In the genomic region with DNA sequence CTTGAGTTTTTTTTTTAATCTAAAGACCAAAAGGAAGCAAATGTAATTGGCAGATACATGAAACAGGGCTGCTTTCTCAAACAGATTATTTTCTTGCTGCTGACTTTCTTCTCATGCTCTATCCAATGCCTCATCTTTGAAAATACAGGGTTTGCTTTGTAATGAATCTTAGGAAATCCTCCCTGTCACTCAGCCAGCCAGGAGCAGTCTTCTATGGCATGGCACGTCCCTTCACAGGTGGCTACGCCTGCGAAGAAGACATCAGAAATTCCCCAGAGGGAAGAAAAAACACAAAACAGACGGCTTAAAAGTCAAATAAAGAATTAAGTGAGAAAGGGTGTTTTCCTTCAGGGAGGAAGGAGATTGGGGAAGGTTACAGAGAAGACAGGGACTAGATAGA, we compare ENCODE assay signal across 26 cellular contexts.
"Had no signal": no experiment of that assay in that cellular context is flagged by ENCODE, and none has a peak within 500 bp of the region (broad histone marks: within the 10 kb centered on the region; RNA-seq: fewer than 3 reads in every experiment).

No MANE protein-coding gene starts in this region.

- H3K27ac Mint-ChIP-seq: activated CD8-positive, alpha-beta T cell treated with anti-CD3 and anti-CD28 coated beads for 36 hours; activated naive CD8-positive, alpha-beta T cell treated with anti-CD3 and anti-CD28 coated beads, Interleukin-2, amount 10 ng/mL, durations not matched to agents 7 days and 5 days; activated T-cell treated with anti-CD3 and anti-CD28 coated beads, Interleukin-2, amount 50 U/mL, for 72 hours; activated T-helper 2 cell treated with anti-CD3 and anti-CD28 coated beads, Interferon-gamma antibody, Interleukin-2, Interleukin-4, amounts not matched to agents 10 μg/mL and 5 μg/mL and 100 μg/mL, durations not matched to agents 14 hours and 24 hours and 36 hours had no signal

- H3K36me3 ChIP-seq: adrenal gland, SJCRH30 had no signal

- DNase-seq: activated CD4-positive, alpha-beta T cell treated with anti-CD3 and anti-CD28 coated beads for 4 hours; activated CD8-positive, alpha-beta memory T cell treated with anti-CD3 and anti-CD28 coated beads, Interleukin-2, amount 50 U/mL, for 4 hours; activated CD8-positive, alpha-beta T cell treated with anti-CD3 and anti-CD28 coated beads for 36 hours; activated gamma-delta T cell treated with Interleukin-2 at 50 U/mL for 16 hours; activated naive CD4-positive, alpha-beta T cell treated with anti-CD3 and anti-CD28 coated beads, Interleukin-2, amount 50 U/mL, for 16 hours; activated naive CD8-positive, alpha-beta T cell treated with anti-CD3 and anti-CD28 coated beads, Interleukin-2, amount 10 ng/mL, durations not matched to agents 7 days and 5 days; activated T-cell treated with anti-CD3 and anti-CD28 coated beads, Interleukin-2, amount 50 U/mL, for 72 hours; adrenal gland; anterior cingulate cortex; cerebellar nuclear complex; NCI-H1048; NCI-H1417; NCI-H1930; NCI-H2171; NCI-H226; NCI-H526; NCI-H82; OCI-M1; RPMI8226; SJCRH30; SK-N-SH; T-helper 1 cell had no signal

- ATAC-seq: activated CD4-positive, CD25-positive, alpha-beta regulatory T cell treated with anti-CD3 and anti-CD28 coated beads, Interleukin-2, amount 50 U/mL, for 24 hours; activated CD8-positive, alpha-beta T cell treated with anti-CD3 and anti-CD28 coated beads for 36 hours; activated T-cell treated with anti-CD3 and anti-CD28 coated beads, Interleukin-2, amount 50 U/mL, for 72 hours; Panc1; Right ventricle myocardium inferior had no signal

- H3K4me1 Mint-ChIP-seq: activated naive CD8-positive, alpha-beta T cell treated with anti-CD3 and anti-CD28 coated beads, Interleukin-2, amount 10 ng/mL, durations not matched to agents 7 days and 5 days had no signal

- H3K9ac ChIP-seq: SK-N-SH had no signal

- H3K9me2 ChIP-seq: SK-N-SH had no signal

- H3K27ac ChIP-seq: adrenal gland, SJCRH30 had no signal

- H3K27me3 Mint-ChIP-seq: activated CD8-positive, alpha-beta T cell treated with anti-CD3 and anti-CD28 coated beads for 36 hours had no signal

- H3K36me3 Mint-ChIP-seq: activated naive CD8-positive, alpha-beta T cell treated with anti-CD3 and anti-CD28 coated beads, Interleukin-2, amount 10 ng/mL, durations not matched to agents 7 days and 5 days had no signal

- H3K4me3 ChIP-seq: adrenal gland, SJCRH30 had no signal

- H3K4me1 ChIP-seq: adrenal gland, SJCRH30 had no signal

- H3K4me2 ChIP-seq: SK-N-SH had no signal

- H3K4me3 Mint-ChIP-seq: activated CD8-positive, alpha-beta T cell treated with anti-CD3 and anti-CD28 coated beads for 36 hours; activated naive CD8-positive, alpha-beta T cell treated with anti-CD3 and anti-CD28 coated beads, Interleukin-2, amount 10 ng/mL, durations not matched to agents 7 days and 5 days; activated T-cell treated with anti-CD3 and anti-CD28 coated beads, Interleukin-2, amount 50 U/mL, for 72 hours had no signal

- H3K9me3 Mint-ChIP-seq: activated CD8-positive, alpha-beta T cell treated with anti-CD3 and anti-CD28 coated beads for 36 hours; activated naive CD8-positive, alpha-beta T cell treated with anti-CD3 and anti-CD28 coated beads, Interleukin-2, amount 10 ng/mL, durations not matched to agents 7 days and 5 days; activated T-helper 2 cell treated with anti-CD3 and anti-CD28 coated beads, Interferon-gamma antibody, Interleukin-2, Interleukin-4, amounts not matched to agents 10 μg/mL and 5 μg/mL and 100 μg/mL, durations not matched to agents 14 hours and 24 hours and 36 hours had no signal

- H3K9me3 ChIP-seq: adrenal gland, SJCRH30, SK-N-SH had no signal

- H3K27me3 ChIP-seq: adrenal gland, SJCRH30 had no signal
